8 cellular contexts compared by ENCODE assay signal in genomic region chr17:60391419-60392041, GRCh38. TPM values are rescaled to one million over a fixed set of nuclear protein-coding genes. Genes with fewer than 3 reads are reported as not detected.
DNase-seq lines count a peak whose midpoint lies in the region; ATAC-seq and TF ChIP-seq lines count a peak whose summit lies in the region.

No MANE protein-coding gene starts in this region.

- H3K27ac ChIP-seq in uterus, result peak overlapping the region; percentile 89 to 96

- H3K4me3 ChIP-seq in uterus, result peak overlapping the region; percentile 88 to 93

- H3K27ac Mint-ChIP-seq in dendritic cell treated with granulocyte-macrophage colony-stimulating factor and Interleukin-4, amounts not matched to agents 40 ng/mL and 50 ng/mL, for 4 days, result peak overlapping the region; percentile 95
- peak overlapping the region; percentile 95 for H3K27ac Mint-ChIP-seq in mesothelial cell of epicardium

- ATAC-seq in HG02588 (IDR thresholded peaks at IDR 0.05; ENCODE audit: unreplicated experiment), result peak; percentile 16

- no peaks in the 10 kb centered on the region for H3K4me1 ChIP-seq in uterus

- H3K9me3 Mint-ChIP-seq in dendritic cell treated with granulocyte-macrophage colony-stimulating factor and Interleukin-4, amounts not matched to agents 40 ng/mL and 50 ng/mL, for 4 days, result no peaks in the 10 kb centered on the region
- no peaks in the 10 kb centered on the region for H3K9me3 Mint-ChIP-seq in mesothelial cell of epicardium

- TF ChIP-seq CTCF in mesothelial cell of epicardium (IDR thresholded peaks at IDR 0.05; ENCODE audit: unreplicated experiment), result no peak
- no peak for TF ChIP-seq CTCF in uterus (IDR thresholded peaks at IDR 0.05)

- no peak for TF ChIP-seq POLR2A in uterus (IDR thresholded peaks at IDR 0.05)

- H3K27me3 Mint-ChIP-seq in dendritic cell treated with granulocyte-macrophage colony-stimulating factor and Interleukin-4, amounts not matched to agents 40 ng/mL and 50 ng/mL, for 4 days, result no peaks in the 10 kb centered on the region
- no peaks in the 10 kb centered on the region for H3K27me3 Mint-ChIP-seq in mesothelial cell of epicardium (ENCODE audit: low read depth)

- peaks cover 15% of the 10 kb centered on the region for H3K36me3 Mint-ChIP-seq in dendritic cell treated with granulocyte-macrophage colony-stimulating factor and Interleukin-4, amounts not matched to agents 40 ng/mL and 50 ng/mL, for 4 days (ENCODE audit: low read depth)
- no peaks in the 10 kb centered on the region for H3K36me3 Mint-ChIP-seq in mesothelial cell of epicardium

- no peaks in the 10 kb centered on the region for H3K27me3 ChIP-seq in uterus

- DNase-seq in NCI-H1436 (lab: John Stamatoyannopoulos, UW), result peak; percentile 91
- no peak for DNase-seq in NCI-H1436 treated with DMSO at 0.1 percent for 48 hours (lab: John Stamatoyannopoulos, UW)
- peak; percentile 82 to 94 for DNase-seq in NCI-H526 (lab: John Stamatoyannopoulos, UW)
- DNase-seq in mesothelial cell of epicardium (ENCODE audit: low spot score in 2 of 2, unreplicated experiment in 2 of 2), result peak; percentile 73 to 82
- no peak for DNase-seq in uterus
- DNase-seq in activated gamma-delta T cell (lab: John Stamatoyannopoulos, UW), result no peak

- intact Hi-C loops in dendritic cell treated with granulocyte-macrophage colony-stimulating factor and Interleukin-4, amounts not matched to agents 40 ng/mL and 50 ng/mL, for 4 days (cut with micrococcal nuclease), result loop anchor here (1.0 to 10.0 kb wide), 3 partner anchors 8 to 297 kb away; no protein-coding TSS in a partner anchor
- intact Hi-C loops in uterus (cut with DNase I; ENCODE audit: low total_unique reads), result no loop called here

- H3K4me3 Mint-ChIP-seq in dendritic cell treated with granulocyte-macrophage colony-stimulating factor and Interleukin-4, amounts not matched to agents 40 ng/mL and 50 ng/mL, for 4 days, result peak overlapping the region; percentile 94
- H3K4me3 Mint-ChIP-seq in mesothelial cell of epicardium, result peak overlapping the region; percentile 94

- no peaks in the 10 kb centered on the region for H3K36me3 ChIP-seq in uterus

- no peaks in the 10 kb centered on the region for H3K9me3 ChIP-seq in uterus

- peaks cover 60% of the 10 kb centered on the region for H3K4me1 Mint-ChIP-seq in dendritic cell treated with granulocyte-macrophage colony-stimulating factor and Interleukin-4, amounts not matched to agents 40 ng/mL and 50 ng/mL, for 4 days (ENCODE audit: low read depth)
- H3K4me1 Mint-ChIP-seq in mesothelial cell of epicardium, result peaks cover 40% of the 10 kb centered on the region

RNA-seq across cellular contexts. Expression of gene USP32, which starts 0.4 kb away (rescaled TPM):
- total RNA-seq in mesothelial cell of epicardium (43.9 to 48.4 TPM (median 45.8 TPM) in 3 replicates), uterus (10 to 100 TPM; 28.4 to 54.1 (median 43.1) TPM)

RNA-seq across cellular contexts. Expression of gene CHCT1, which starts 30.8 kb away (rescaled TPM):
- total RNA-seq in mesothelial cell of epicardium, result 0.25 TPM in 1 of 3 replicates, not detected in the others
- total RNA-seq in uterus, result not detected

Comparison
In these comparisons a context has a peak if more than half of its experiments do, and no peak if none do; other contexts are left out.
1. DNase-seq: peak in NCI-H1436 (single experiment), NCI-H526 (2 of 2) and mesothelial cell of epicardium (2 of 2); none in NCI-H1436 treated with DMSO at 0.1 percent for 48 hours (single experiment), uterus (0 of 2) and activated gamma-delta T cell (single experiment).